ENCODE assay signal across 8 cellular contexts in genomic region chr3:21752749-21753347, GRCh38. TPM values are rescaled to one million over a fixed set of nuclear protein-coding genes. Genes with fewer than 3 reads are reported as not detected.
DNase-seq lines count a peak whose midpoint lies in the region; ATAC-seq and TF ChIP-seq lines count a peak whose summit lies in the region.

No MANE protein-coding gene starts in this region.

- no peaks in the 10 kb centered on the region for H3K79me2 ChIP-seq in MM.1S (ENCODE audit: low read length)

- TF ChIP-seq POLR2A in sigmoid colon (IDR thresholded peaks at IDR 0.05) = no peak

- no peaks in the 10 kb centered on the region for H3K27me3 ChIP-seq in MM.1S (replicated peaks; ENCODE audit: insufficient read depth, low read length)
- H3K27me3 ChIP-seq in sigmoid colon = peaks cover 0 to 23% (median 0%) of the 10 kb centered on the region in 3 donors

- ATAC-seq in HG03520 (IDR thresholded peaks at IDR 0.05; ENCODE audit: unreplicated experiment) (no peak), GM19328 (IDR thresholded peaks at IDR 0.05; ENCODE audit: unreplicated experiment) (no peak)

- H3K27ac ChIP-seq in MM.1S (ENCODE audit: low read length) (no peak overlapping the region), sigmoid colon (no peak overlapping the region)

- H2AFZ ChIP-seq in MM.1S (ENCODE audit: low read length) = no peak overlapping the region

- no peaks in the 10 kb centered on the region for H3F3A ChIP-seq in MM.1S (ENCODE audit: insufficient read depth, low read length)

- H3K4me1 ChIP-seq in MM.1S (ENCODE audit: low read length) = no peaks in the 10 kb centered on the region
- H3K4me1 ChIP-seq in sigmoid colon = peaks cover 0 to 14% (median 11%) of the 10 kb centered on the region in 4 donors

- TF ChIP-seq EP300 in sigmoid colon (IDR thresholded peaks at IDR 0.05) = no peak

- H3K9ac ChIP-seq in MM.1S (ENCODE audit: low read length) = no peak overlapping the region

- no peak overlapping the region for H3K4me2 ChIP-seq in MM.1S (ENCODE audit: low read depth, low read length)

- no peaks in the 10 kb centered on the region for H3K9me2 ChIP-seq in MM.1S (replicated peaks; ENCODE audit: insufficient read depth, low read length)

- H3K9me3 ChIP-seq in MM.1S (replicated peaks; ENCODE audit: insufficient read depth, low read length) = no peaks in the 10 kb centered on the region
- no peaks in the 10 kb centered on the region for H3K9me3 ChIP-seq in sigmoid colon

- intact Hi-C loops in sigmoid colon (cut with DNase I) = no loop called here

- H3K4me3 ChIP-seq in MM.1S (ENCODE audit: low read length) (no peak overlapping the region), sigmoid colon (no peak overlapping the region)

- H3K36me3 ChIP-seq in MM.1S (replicated peaks; ENCODE audit: insufficient read depth, low read length) (no peaks in the 10 kb centered on the region), sigmoid colon (no peaks in the 10 kb centered on the region)

- DNase-seq in GM03348 (ENCODE audit: low spot score) (peak; percentile 71), MM.1S (peak; percentile 28), amniotic epithelial cell (ENCODE audit: low read depth) (peak; percentile 46), iPS-NIHi7 (ENCODE audit: extremely low spot score) (peak; percentile 54), sigmoid colon (no peak), NCI-H2029 treated with DMSO at 0.1 percent for 48 hours (lab: John Stamatoyannopoulos, UW) (no peak)

- no peaks in the 10 kb centered on the region for H4K20me1 ChIP-seq in MM.1S (ENCODE audit: insufficient read depth, low read length)

- 33 to 41% methylated on average over 3 of the region's 3 CpGs for WGBS in sigmoid colon, 2 donors

- peak; percentile 37 for TF ChIP-seq CTCF in MM.1S (IDR thresholded peaks at IDR 0.05; ENCODE audit: low read length)
- peak in 1 of 4 experiments; percentile 26 for TF ChIP-seq CTCF in sigmoid colon (IDR thresholded peaks at IDR 0.05)

RNA-seq across cellular contexts. Expression of gene ZNF385D, which starts 1.8 kb away (rescaled TPM):
- total RNA-seq in sigmoid colon = 1 to 10 TPM; 1.2 to 4.3 (median 3.0) TPM
- under 1 TPM; under 0.01 to 0.60 (median 0.55) TPM for polyA plus RNA-seq in sigmoid colon

Comparison
In these comparisons a context has a peak if more than half of its experiments do, and no peak if none do; other contexts are left out.
1. DNase-seq: peak in GM03348 (single experiment), MM.1S (single experiment), amniotic epithelial cell (single experiment) and iPS-NIHi7 (single experiment); none in sigmoid colon (single experiment) and NCI-H2029 treated with DMSO at 0.1 percent for 48 hours (single experiment).